Comparison of ENCODE assay signal across 26 cellular contexts in genomic region chr1:105516068-105516467, GRCh38.
"Had no signal": no experiment of that assay in that cellular context is flagged by ENCODE, and none has a peak within 500 bp of the region (broad histone marks: within the 10 kb centered on the region; RNA-seq: fewer than 3 reads in every experiment).

No MANE protein-coding gene starts in this region.

- ATAC-seq: stimulated activated effector memory CD8-positive, alpha-beta T cell treated with anti-CD3 and anti-CD28 coated beads, Interleukin-12 subunit alpha, Interleukin-12 subunit beta, amount 100 ng/mL, for 72 hours; stimulated activated memory B cell treated with anti-CD40 and anti-IgM and Interleukin-4, amounts not matched to agents 10 μg/mL and 1 μg/mL and 100 μg/mL, for 72 hours; stimulated activated naive B cell treated with anti-CD40 and anti-IgM and Interleukin-4, amounts not matched to agents 10 μg/mL and 1 μg/mL and 100 μg/mL, for 72 hours; stimulated activated naive CD8-positive, alpha-beta T cell treated with anti-CD3 and anti-CD28 coated beads, Interleukin-15, amount 100 ng/mL, for 72 hours; stimulated activated naive CD8-positive, alpha-beta T cell treated with anti-CD3 and anti-CD28 coated beads, Interleukin-15, Interleukin-2, amounts not matched to agents 100 U/mL and 50 U/mL, for 24 hours; upper lobe of right lung had no signal

- DNase-seq: stimulated activated CD4-positive, alpha-beta T cell treated with anti-CD3 and anti-CD28 coated beads, Interleukin-2, amount 100 ng/mL, for 48 hours; stimulated activated CD4-positive, alpha-beta T cell treated with anti-CD3 and anti-CD28 coated beads, Interleukin-4, amount 100 ng/mL, for 1 hour; stimulated activated CD4-positive, alpha-beta T cell treated with anti-CD3 and anti-CD28 coated beads, Interleukin-4, amount 100 ng/mL, for 24 hours; stimulated activated CD4-positive, alpha-beta T cell treated with anti-CD3 and anti-CD28 coated beads, Interleukin-4, amount 100 ng/mL, for 4 hours; stimulated activated CD8-positive, alpha-beta memory T cell treated with anti-CD3 and anti-CD28 coated beads, Interleukin-4, amount 100 ng/mL, for 48 hours; stimulated activated naive B cell treated with anti-CD40 and anti-IgM and Interleukin-4, amounts not matched to agents 10 μg/mL and 1 μg/mL and 100 μg/mL, for 72 hours; stimulated activated naive CD4-positive, alpha-beta T cell; stimulated activated naive CD4-positive, alpha-beta T cell treated with Interleukin-2 at 50 U/mL for 16 hours; stimulated activated naive CD8-positive, alpha-beta T cell treated with anti-CD3 and anti-CD28 coated beads, Interleukin-15, amount 100 ng/mL, for 72 hours; stimulated activated naive CD8-positive, alpha-beta T cell treated with anti-CD3 and anti-CD28 coated beads, Interleukin-15, Interleukin-2, amounts not matched to agents 100 U/mL and 50 U/mL, for 24 hours; stomach; substantia nigra; testis; thyroid gland; tibial artery; trophoblast cell; upper lobe of left lung; upper lobe of right lung; uterus had no signal

- H3K27me3 ChIP-seq: stomach, suprapubic skin, testis, thyroid gland, tibial artery, tibial nerve, upper lobe of left lung, upper lobe of right lung, uterus, vagina had no signal

- FAIRE-seq: urothelium cell line had no signal

- H3K27ac ChIP-seq: stomach, suprapubic skin, testis, thoracic aorta, thyroid gland, tibial artery, tibial nerve, upper lobe of left lung, upper lobe of right lung, uterus, vagina had no signal

- H3K9me3 ChIP-seq: stomach, suprapubic skin, testis, thoracic aorta, thyroid gland, tibial artery, tibial nerve, upper lobe of left lung, upper lobe of right lung, uterus, vagina had no signal

- H3K36me3 ChIP-seq: stomach, suprapubic skin, thoracic aorta, thyroid gland, tibial artery, tibial nerve, upper lobe of left lung, upper lobe of right lung, uterus, vagina had no signal

- H3K4me3 ChIP-seq: stomach, suprapubic skin, testis, thoracic aorta, thyroid gland, tibial artery, tibial nerve, upper lobe of left lung, upper lobe of right lung, uterus, vagina had no signal

- H3K4me1 ChIP-seq: stomach, suprapubic skin, testis, thyroid gland, tibial artery, tibial nerve, upper lobe of left lung, upper lobe of right lung, uterus, vagina had no signal
